ENCODE assay signal across 22 cellular contexts in genomic region chr5:169048568-169049125, GRCh38.
DNase-seq lines count a peak whose midpoint lies in the region; ATAC-seq and TF ChIP-seq lines count a peak whose summit lies in the region.
"Had no signal": no experiment of that assay in that cellular context is flagged by ENCODE, and none has a peak within 500 bp of the region (broad histone marks: within the 10 kb centered on the region; RNA-seq: fewer than 3 reads in every experiment).

No MANE protein-coding gene starts in this region.

- H3K27me3 ChIP-seq in SK-N-SH (ENCODE audit: insufficient read depth) (no peaks in the 10 kb centered on the region), osteoblast (ENCODE audit: insufficient read depth, low read length) (no peaks in the 10 kb centered on the region), SJCRH30 (peaks cover 19% of the 10 kb centered on the region; the same call in 1 of the 2 replicates)
- H3K27me3 ChIP-seq: BE2C had no signal

- 74% methylated on average over 8 of the region's 8 CpGs for WGBS in SK-N-SH (ENCODE audit: low lambda C conversion rate)

- CTCF ChIA-PET in SK-N-SH (lab: Yijun Ruan, JAX) = interaction anchor here (1.1 to 1.5 kb wide), 3 partner anchors 12 to 101 kb away, joined by 3 to 4 read pairs (median 3); no protein-coding TSS in a partner anchor
- CTCF ChIA-PET in GM10248 (lab: Yijun Ruan, JAX) = interaction anchor here (1.0 kb wide), 1 partner anchor 10 kb away, joined by 4 read pairs; no protein-coding TSS in a partner anchor

- no peak overlapping the region; the same call in 1 of the 2 replicates for H3K9ac ChIP-seq in SK-N-SH

- no peak overlapping the region for H2AFZ ChIP-seq in SK-N-SH (ENCODE audit: low read depth)
- no peak overlapping the region for H2AFZ ChIP-seq in osteoblast (ENCODE audit: low read length)

- peaks cover 42 to 55% of the 10 kb centered on the region in 2 experiments for H3K4me1 ChIP-seq in SK-N-SH (ENCODE audit: control insufficient read depth in 1 of 2, insufficient read depth in 2 of 2, low read depth in 1 of 2, low read length in 1 of 2)
- H3K4me1 ChIP-seq in osteoblast (ENCODE audit: insufficient read depth, low read length) = peaks cover 39% of the 10 kb centered on the region
- no peaks in the 10 kb centered on the region for H3K4me1 ChIP-seq in SJCRH30

- TF ChIP-seq RAD21 in SK-N-SH (IDR thresholded peaks at IDR 0.05; ENCODE audit: low read length) = no peak

- no peaks in the 10 kb centered on the region for H3K9me3 ChIP-seq in SK-N-SH
- no peaks in the 10 kb centered on the region for H3K9me3 ChIP-seq in osteoblast (ENCODE audit: low read depth, low read length)
- no peaks in the 10 kb centered on the region for H3K9me3 ChIP-seq in SJCRH30 (replicated peaks)
- H3K9me3 ChIP-seq: BE2C had no signal

- POLR2A ChIA-PET in SK-N-SH (lab: Yijun Ruan, JAX) (no interaction called here), GM10248 (lab: Yijun Ruan, JAX) (no interaction called here)

- H3K4me2 ChIP-seq in SK-N-SH (peak overlapping the region; percentile 30; the same call in 1 of the 2 replicates), osteoblast (ENCODE audit: insufficient read depth, low read length) (peak overlapping the region; percentile 17)

- DNase-seq in SK-N-SH (no peak), glomerular visceral epithelial cell (ENCODE audit: extremely low spot score) (peak; percentile 14), osteoblast (ENCODE audit: insufficient read length, low spot score, missing footprints) (no peak), SJCRH30 (no peak), GM10248 (ENCODE audit: extremely low spot score) (no peak)
- no peak for DNase-seq in stimulated activated CD4-positive, alpha-beta T cell treated with anti-CD3 and anti-CD28 coated beads, Interleukin-4, amount 100 ng/mL, for 4 hours
- DNase-seq: BE2C, DMS153, DND-41, Karpas-422, NCI-H1092, NCI-H1417 treated with DMSO at 0.1 percent for 48 hours, NCI-H1694 treated with DMSO at 0.1 percent for 48 hours, NCI-H2081, NCI-H2227 treated with DMSO at 0.1 percent for 48 hours, NCI-H526 treated with DMSO at 0.1 percent for 48 hours, SHP77 had no signal

- H3K27ac ChIP-seq in SK-N-SH (ENCODE audit: low read depth in 2 of 2, low read length in 1 of 2) = peak overlapping the region in 1 of 2 experiments; percentile 69; a peak in 2 of 4 replicates
- H3K27ac ChIP-seq in osteoblast (ENCODE audit: low read depth, low read length) = peak overlapping the region; percentile 62
- H3K27ac ChIP-seq in SJCRH30 = no peak overlapping the region
- H3K27ac ChIP-seq: RWPE1, SK-N-MC had no signal

- TF ChIP-seq EP300 in SK-N-SH (IDR thresholded peaks at IDR 0.05; ENCODE audit: borderline replicate concordance in 1 of 2, low read depth in 1 of 2, low read length in 1 of 2) = no peak

- peaks cover 19% of the 10 kb centered on the region for H3F3A ChIP-seq in SK-N-SH (replicated peaks; ENCODE audit: insufficient read depth)

- H3K4me3 ChIP-seq in SK-N-SH (ENCODE audit: low read depth in 2 of 2, low read length in 1 of 2) (no peak overlapping the region), osteoblast (ENCODE audit: insufficient read depth, low read length) (no peak overlapping the region), SJCRH30 (no peak overlapping the region)
- H3K4me3 ChIP-seq: SK-N-MC had no signal

- peaks cover 4% of the 10 kb centered on the region; the same call in 1 of the 2 replicates for H3K79me2 ChIP-seq in SK-N-SH (ENCODE audit: insufficient read depth)
- no peaks in the 10 kb centered on the region for H3K79me2 ChIP-seq in osteoblast (ENCODE audit: insufficient read depth, low read length)

- no peak for ATAC-seq in GM18511 (IDR thresholded peaks at IDR 0.05; ENCODE audit: unreplicated experiment)
- ATAC-seq: HepG2, Panc1 had no signal

- H3K36me3 ChIP-seq in SK-N-SH (replicated peaks in 1 of 2; ENCODE audit: control insufficient read depth in 1 of 2, insufficient read depth in 2 of 2, low read length in 1 of 2) = peaks cover 0 to 4% of the 10 kb centered on the region in 2 experiments
- no peaks in the 10 kb centered on the region for H3K36me3 ChIP-seq in osteoblast (ENCODE audit: insufficient read depth, low read length)
- H3K36me3 ChIP-seq in SJCRH30 = no peaks in the 10 kb centered on the region
- H3K36me3 ChIP-seq: BE2C had no signal

- no peaks in the 10 kb centered on the region for H3K9me2 ChIP-seq in SK-N-SH

- H4K20me1 ChIP-seq in SK-N-SH (ENCODE audit: insufficient read depth) = no peaks in the 10 kb centered on the region
- H4K20me1 ChIP-seq in osteoblast (ENCODE audit: insufficient read depth, low read length) = no peaks in the 10 kb centered on the region

- no peak for TF ChIP-seq CTCF in SK-N-SH (IDR thresholded peaks at IDR 0.05)
- no peak for TF ChIP-seq CTCF in osteoblast (IDR thresholded peaks at IDR 0.05; ENCODE audit: extremely low read depth, low read depth, low read length)
- TF ChIP-seq CTCF in GM10248 (IDR thresholded peaks at IDR 0.05; ENCODE audit: control extremely low read depth, extremely low read depth, low read depth, missing control alignments) = no peak

TF ChIP-seq in SK-N-SH, 30 proteins besides CTCF, POLR2A, EP300 and RAD21:
- TF ChIP-seq POLR2AphosphoS5 (IDR thresholded peaks at IDR 0.05; ENCODE audit: low read depth, low read length) (no peak), JUND (IDR thresholded peaks at IDR 0.05) (no peak), GATA2 (CRISPR knock-in tag; IDR thresholded peaks at IDR 0.05) (no peak), FOXM1 (IDR thresholded peaks at IDR 0.05; ENCODE audit: low read depth) (no peak), YY1 (IDR thresholded peaks at IDR 0.05; ENCODE audit: low read depth) (no peak)
TF ChIP-seq in SK-N-SH: peak in this region for 0.
